In genomic region chr16:3997231-3997841, GRCh38 we compare ENCODE assay signal across 26 cellular contexts.
A peak's percentile ranks its signal among the peaks of the same experiment; 100 is the strongest.
DNase-seq lines count a peak whose midpoint lies in the region; ATAC-seq, FAIRE-seq and TF ChIP-seq lines count a peak whose summit lies in the region.
"Had no signal": no experiment of that assay in that cellular context is flagged by ENCODE, and none has a peak within 500 bp of the region (broad histone marks: within the 10 kb centered on the region; RNA-seq: fewer than 3 reads in every experiment).

No MANE protein-coding gene starts in this region.

- ATAC-seq in IMR-90 (ENCODE audit: low read depth): no peak
- ATAC-seq in K562: no peak
- no peak for ATAC-seq in GM19324 (IDR thresholded peaks at IDR 0.05; ENCODE audit: low FRiP score, unreplicated experiment)

- no peak overlapping the region for H2BK15ac ChIP-seq in IMR-90 (ENCODE audit: low read depth, low read length)

- no peak overlapping the region for H4K5ac ChIP-seq in IMR-90 (ENCODE audit: low read depth, low read length)

- no peak overlapping the region for H3K4me3 ChIP-seq in IMR-90 (ENCODE audit: insufficient read depth, low read depth, low read length)
- no peak overlapping the region for H3K4me3 ChIP-seq in K562
- no peak overlapping the region for H3K4me3 ChIP-seq in neural progenitor cell

- in situ Hi-C loops in IMR-90 (cut with MboI; ENCODE audit: low sequenced_read_pairs): no loop called here
- in situ Hi-C loops in K562 (cut with MboI): no loop called here

- H3K79me2 ChIP-seq in K562 (ENCODE audit: control insufficient read depth, insufficient read depth, low read length) (no peaks in the 10 kb centered on the region), neural progenitor cell (ENCODE audit: low read depth) (no peaks in the 10 kb centered on the region)

- H3K4me3 Mint-ChIP-seq in neural progenitor cell: no peak overlapping the region
- H3K4me3 Mint-ChIP-seq: B cell; CD8-positive, alpha-beta memory T cell; H9; HFFc6 had no signal

- H3K9me1 ChIP-seq in IMR-90 (ENCODE audit: insufficient read depth, low read length): peaks cover 23% of the 10 kb centered on the region
- H3K9me1 ChIP-seq in K562 (ENCODE audit: control insufficient read depth, insufficient read depth, low read length): no peaks in the 10 kb centered on the region

- peaks cover 4% of the 10 kb centered on the region for H3K27me3 Mint-ChIP-seq in neural progenitor cell (ENCODE audit: insufficient read depth, low read depth)
- H3K27me3 Mint-ChIP-seq: B cell had no signal

- H3F3A ChIP-seq in neural progenitor cell (ENCODE audit: low read depth): peaks cover 4% of the 10 kb centered on the region

- no peak overlapping the region for H3K18ac ChIP-seq in IMR-90 (ENCODE audit: low read depth, low read length)

- H3K4me1 Mint-ChIP-seq in neural progenitor cell: peaks cover 29% of the 10 kb centered on the region
- H3K4me1 Mint-ChIP-seq: B cell had no signal

- no peak for TF ChIP-seq POLR2A in IMR-90 (IDR thresholded peaks at IDR 0.05; ENCODE audit: low read depth, low read length)
- TF ChIP-seq POLR2A in K562 (conservative IDR thresholded peaks at IDR 0.05): no peak

- peaks cover 8% of the 10 kb centered on the region for H4K20me1 ChIP-seq in IMR-90 (ENCODE audit: insufficient read depth, low read length)
- 0 out of 2 replicates have a peak, but pooled peaks cover 6% of the 10 kb centered on the region for H4K20me1 ChIP-seq in K562 (replicated peaks; ENCODE audit: control insufficient read depth, insufficient read depth, low read length)
- H4K20me1 ChIP-seq in neural progenitor cell (ENCODE audit: low read depth): no peaks in the 10 kb centered on the region

- no peak overlapping the region for H3K23ac ChIP-seq in IMR-90 (ENCODE audit: low read depth, low read length)

- H3K4me1 ChIP-seq in IMR-90 (ENCODE audit: control insufficient read depth, insufficient read depth, low read length) (peaks cover 19% of the 10 kb centered on the region), K562 (replicated peaks in 1 of 2; ENCODE audit: control insufficient read depth in 2 of 2, insufficient read depth in 2 of 2, low read length in 2 of 2) (no peaks in the 10 kb centered on the region; a peak in 2 of 5 replicates), neural progenitor cell (peaks cover 23% of the 10 kb centered on the region)

- TF ChIP-seq RAD21 in IMR-90 (IDR thresholded peaks at IDR 0.05; ENCODE audit: low read length): no peak
- no peak for TF ChIP-seq RAD21 in K562 (CRISPR knock-in tag; conservative IDR thresholded peaks at IDR 0.05 in 1 of 2, IDR thresholded peaks at IDR 0.05 in 1 of 2)

- DNase-seq in IMR-90: no peak
- no peak for DNase-seq in K562 (ENCODE audit: extremely low read depth in 1 of 4, low spot score in 3 of 4)
- peak; percentile 60 for DNase-seq in neural progenitor cell (ENCODE audit: low spot score)
- no peak for DNase-seq in nucleus accumbens (lab: John Stamatoyannopoulos, UW)
- no peak for DNase-seq in activated CD8-positive, alpha-beta memory T cell treated with anti-CD3 and anti-CD28 coated beads, Interleukin-2, amount 50 U/mL, for 48 hours
- DNase-seq in NCI-H69 (lab: John Stamatoyannopoulos, UW): no peak
- DNase-seq: CD8-positive, alpha-beta memory T cell; DMS 273 treated with DMSO at 0.1 percent for 48 hours; DMS79; EL; H9; HFFc6; MM.1S; NCI-H2029; NCI-H446; NCI-H524 treated with DMSO at 0.1 percent for 48 hours; NCI-H82; NK-92 treated with Interleukin-12 subunit alpha and Interleukin-12 subunit beta, amount 100 ng/mL, for 24 hours; Right ventricle myocardium superior; RPMI8226 had no signal

- no peak overlapping the region for H2BK120ac ChIP-seq in IMR-90 (ENCODE audit: low read depth, low read length)

- TF ChIP-seq CTCF in IMR-90 (conservative IDR thresholded peaks at IDR 0.05; ENCODE audit: low read depth, low read length) (no peak), K562 (IDR thresholded peaks at IDR 0.05 in 2 of 3, conservative IDR thresholded peaks at IDR 0.05 in 1 of 3; ENCODE audit: insufficient read depth in 2 of 3, low read depth in 1 of 3, low read length in 3 of 3) (no peak), neural progenitor cell (IDR thresholded peaks at IDR 0.05) (no peak)

- no peak overlapping the region; the same call in 1 of the 2 replicates for H3K4ac ChIP-seq in IMR-90 (ENCODE audit: low read depth, low read length)

- no peak for FAIRE-seq in K562 (lab: Jason Lieb, UNC)
- FAIRE-seq: GM12892, HTR-8/SVneo had no signal

- H2AK5ac ChIP-seq in IMR-90 (ENCODE audit: low read depth, low read length): 0 out of 2 replicates have a peak overlapping the region, but pooled peaks have one; percentile 14

- H3K36me3 ChIP-seq in IMR-90 (ENCODE audit: control insufficient read depth, insufficient read depth, low read length): peaks cover 4% of the 10 kb centered on the region
- H3K36me3 ChIP-seq in K562 (ENCODE audit: control insufficient read depth, insufficient read depth, low read length): no peaks in the 10 kb centered on the region
- H3K36me3 ChIP-seq in neural progenitor cell: no peaks in the 10 kb centered on the region

- H3K4me2 ChIP-seq in IMR-90 (ENCODE audit: low read depth, low read length) (no peak overlapping the region), K562 (ENCODE audit: insufficient read depth, low read length) (no peak overlapping the region), neural progenitor cell (peak overlapping the region; percentile 31)
- H3K4me2 ChIP-seq: KMS-11 had no signal

- BruUV-seq in IMR-90 (replicated peaks; lab: Mats Ljungman, UMichigan): no TSS peak
- BruUV-seq in K562 (replicated peaks; lab: Mats Ljungman, UMichigan): no TSS peak

- H3K36me3 Mint-ChIP-seq in neural progenitor cell: no peaks in the 10 kb centered on the region

- no peak overlapping the region for H4K91ac ChIP-seq in IMR-90 (ENCODE audit: insufficient read depth, low read depth, low read length)

- H4K8ac ChIP-seq in IMR-90 (ENCODE audit: low read depth in 2 of 2, low read length in 2 of 2): no peak overlapping the region

- no peak overlapping the region for H2BK20ac ChIP-seq in IMR-90 (ENCODE audit: low read depth, low read length)

- H3K9ac ChIP-seq in IMR-90 (ENCODE audit: low read depth, low read length): no peak overlapping the region
- no peak overlapping the region for H3K9ac ChIP-seq in K562 (ENCODE audit: insufficient read depth in 1 of 2, low read depth in 2 of 2, low read length in 2 of 2)
- no peak overlapping the region for H3K9ac ChIP-seq in neural progenitor cell
- H3K9ac ChIP-seq: KMS-11 had no signal

- CTCF ChIA-PET in IMR-90 (lab: Yijun Ruan, JAX) (no interaction called here), K562 (lab: Yijun Ruan, JAX; ENCODE audit: low intra/inter-chr PET ratio) (no interaction called here)

- no peak overlapping the region for H2AK9ac ChIP-seq in IMR-90 (replicated peaks; ENCODE audit: low read depth, low read length, poor library complexity)

- H2AFZ ChIP-seq in IMR-90 (replicated peaks; ENCODE audit: low read length, poor library complexity) (no peak overlapping the region), K562 (ENCODE audit: low read depth, low read length) (no peak overlapping the region), neural progenitor cell (replicated peaks) (no peak overlapping the region)

- H3K56ac ChIP-seq in IMR-90 (ENCODE audit: extremely low read depth, insufficient read depth, low read length): no peak overlapping the region

- no peak overlapping the region for H3K27ac ChIP-seq in IMR-90 (ENCODE audit: insufficient read depth, low read length)
- H3K27ac ChIP-seq in K562 (ENCODE audit: extremely low read depth, low read depth, low read length): no peak overlapping the region
- no peak overlapping the region for H3K27ac ChIP-seq in neural progenitor cell
- H3K27ac ChIP-seq: C4-2B, KMS-11 had no signal

- no peak overlapping the region for H3K14ac ChIP-seq in IMR-90 (replicated peaks; ENCODE audit: low read depth, low read length)

- WGBS in IMR-90 (ENCODE audit: extremely low coverage in 2 of 2, insufficient read length in 1 of 2), 2 experiments: 94% methylated on average over 6 of the region's 15 CpGs; no CpG with 5 or more reads in 1 of the 2 experiments
- 6% methylated on average over 15 of the region's 15 CpGs for WGBS in K562 (ENCODE audit: insufficient coverage, low coverage, missing lambda C conversion rate)

- no peaks in the 10 kb centered on the region for H3K9me3 Mint-ChIP-seq in neural progenitor cell
- H3K9me3 Mint-ChIP-seq: CD8-positive, alpha-beta memory T cell; H9; HFFc6 had no signal

- no peak overlapping the region for H3K27ac Mint-ChIP-seq in neural progenitor cell
- H3K27ac Mint-ChIP-seq: B cell, HFFc6 had no signal

- POLR2A ChIA-PET in IMR-90 (lab: Charles Lee; ENCODE audit: unreplicated experiment): no interaction called here
- POLR2A ChIA-PET in K562 (lab: Yijun Ruan, JAX): no interaction called here

- peaks cover 10 to 64% of the 10 kb centered on the region in 2 experiments; a peak in 3 of 4 replicates for H3K79me1 ChIP-seq in IMR-90 (ENCODE audit: low read depth in 1 of 2, low read length in 2 of 2)

- no peak for TF ChIP-seq EP300 in K562 (IDR thresholded peaks at IDR 0.05; ENCODE audit: low read length)

- H2BK5ac ChIP-seq in IMR-90 (ENCODE audit: low read depth, low read length, poor library complexity, severe bottlenecking): no peak overlapping the region

- no peaks in the 10 kb centered on the region for H3K9me3 ChIP-seq in IMR-90 (ENCODE audit: control insufficient read depth, insufficient read depth, low read length)
- H3K9me3 ChIP-seq in K562 (replicated peaks; ENCODE audit: control insufficient read depth, insufficient read depth, low read depth, low read length): no peaks in the 10 kb centered on the region
- no peaks in the 10 kb centered on the region for H3K9me3 ChIP-seq in neural progenitor cell (ENCODE audit: low read depth)

- intact Hi-C loops in IMR-90 (cut with micrococcal nuclease) (loop anchor here (5.0 kb wide), 3 partner anchors 55 to 255 kb away; partner anchors contain the start of gene ADCY9), K562 (cut with micrococcal nuclease) (no loop called here)

- dilution Hi-C loops in IMR-90 (cut with HindIII; ENCODE audit: low sequenced_read_pairs, unreplicated experiment): no loop called here

- H3K27me3 ChIP-seq in IMR-90 (ENCODE audit: control insufficient read depth, insufficient read depth, low read length) (no peaks in the 10 kb centered on the region), K562 (ENCODE audit: control insufficient read depth in 2 of 2, insufficient read depth in 2 of 2, low read length in 2 of 2) (peaks cover 36 to 60% of the 10 kb centered on the region in 2 experiments), neural progenitor cell (no peaks in the 10 kb centered on the region)

TF ChIP-seq in IMR-90, 13 proteins besides CTCF, POLR2A, EP300 and RAD21 (continues in another document):
- TF ChIP-seq MXI1 (IDR thresholded peaks at IDR 0.05; ENCODE audit: borderline replicate concordance, low read depth, low read length): no peak
- no peak for TF ChIP-seq MAFK (IDR thresholded peaks at IDR 0.05; ENCODE audit: low read depth, low read length)
- TF ChIP-seq SMC3 (IDR thresholded peaks at IDR 0.05; ENCODE audit: low read depth, low read length): no peak
- no peak for TF ChIP-seq BHLHE40 (IDR thresholded peaks at IDR 0.05; ENCODE audit: low read depth, low read length)
